ENCODE assay signal across 1 cellular context in the genomic region with DNA sequence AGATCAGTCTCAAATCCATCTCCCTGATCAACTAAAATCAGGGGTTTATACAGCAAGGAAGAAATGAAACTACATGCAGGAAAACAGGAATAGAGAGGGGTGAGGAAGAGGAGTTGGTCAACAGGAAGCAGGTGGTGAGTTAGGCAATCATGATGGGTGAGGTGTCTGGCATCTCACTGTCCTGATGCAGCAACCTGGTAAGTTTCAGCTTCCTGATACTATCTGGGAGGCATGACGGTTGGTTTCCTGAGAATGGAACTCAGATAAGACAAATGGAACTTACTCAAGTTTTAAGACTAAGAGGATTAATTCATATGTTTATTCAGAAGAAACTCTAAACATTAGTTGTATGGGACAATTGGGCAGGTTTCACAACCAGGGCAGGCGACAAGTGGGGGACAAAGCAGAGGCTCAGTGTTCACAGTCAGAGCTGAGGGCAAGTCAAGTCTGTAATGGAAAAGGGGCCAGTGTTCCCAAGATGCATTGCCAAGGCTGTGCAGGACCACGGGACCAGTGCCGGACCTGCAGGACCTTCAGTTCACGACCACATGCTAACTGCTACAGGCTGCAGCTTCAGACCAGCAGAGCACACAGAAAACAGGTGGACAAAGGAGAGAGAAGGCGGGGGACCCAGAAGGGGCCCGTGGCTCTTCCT.
TF ChIP-seq lines count a peak whose summit lies in the region.

No MANE protein-coding gene starts in this region.

TF ChIP-seq in IMR-90, 13 proteins besides CTCF, POLR2A, EP300 and RAD21 (continued from another document):
- no peak for TF ChIP-seq RCOR1 (IDR thresholded peaks at IDR 0.05; ENCODE audit: insufficient replicate concordance, low read length)
- TF ChIP-seq, protein P1, sequence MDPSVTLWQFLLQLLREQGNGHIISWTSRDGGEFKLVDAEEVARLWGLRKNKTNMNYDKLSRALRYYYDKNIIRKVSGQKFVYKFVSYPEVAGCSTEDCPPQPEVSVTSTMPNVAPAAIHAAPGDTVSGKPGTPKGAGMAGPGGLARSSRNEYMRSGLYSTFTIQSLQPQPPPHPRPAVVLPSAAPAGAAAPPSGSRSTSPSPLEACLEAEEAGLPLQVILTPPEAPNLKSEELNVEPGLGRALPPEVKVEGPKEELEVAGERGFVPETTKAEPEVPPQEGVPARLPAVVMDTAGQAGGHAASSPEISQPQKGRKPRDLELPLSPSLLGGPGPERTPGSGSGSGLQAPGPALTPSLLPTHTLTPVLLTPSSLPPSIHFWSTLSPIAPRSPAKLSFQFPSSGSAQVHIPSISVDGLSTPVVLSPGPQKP (IDR thresholded peaks at IDR 0.05; ENCODE audit: borderline replicate concordance, low read depth, low read length) = no peak
- TF ChIP-seq MXI1 (IDR thresholded peaks at IDR 0.05; ENCODE audit: borderline replicate concordance, low read depth, low read length) = no peak
- no peak for TF ChIP-seq BHLHE40 (IDR thresholded peaks at IDR 0.05; ENCODE audit: low read depth, low read length)
- no peak for TF ChIP-seq NFE2L2 (IDR thresholded peaks at IDR 0.05; ENCODE audit: low read depth, low read length)
- no peak for TF ChIP-seq CHD1 (IDR thresholded peaks at IDR 0.05; ENCODE audit: low read depth, low read length)
- peak; percentile 28; the same call in 1 of the 2 replicates for TF ChIP-seq CEBPB (IDR thresholded peaks at IDR 0.05; ENCODE audit: low read depth, low read length)
- TF ChIP-seq SMC3 (IDR thresholded peaks at IDR 0.05; ENCODE audit: low read depth, low read length) = no peak
TF ChIP-seq in IMR-90: peak in this region for 1.
